30 cellular contexts compared by ENCODE assay signal in genomic region chr20:24492698-24493097, GRCh38. TPM values are rescaled to one million over a fixed set of nuclear protein-coding genes. Genes with fewer than 3 reads are reported as not detected.
"Had no signal": no experiment of that assay in that cellular context is flagged by ENCODE, and none has a peak within 500 bp of the region (broad histone marks: within the 10 kb centered on the region; RNA-seq: fewer than 3 reads in every experiment).

No MANE protein-coding gene starts in this region.

- H3K4me3 Mint-ChIP-seq: activated CD4-positive, alpha-beta memory T cell treated with anti-CD3 and anti-CD28 coated beads, Interleukin-2, amount 10 ng/mL, durations not matched to agents 7 days and 5 days; activated CD4-positive, alpha-beta T cell treated with anti-CD3 and anti-CD28 coated beads, Interleukin-2, amount 10 ng/mL, durations not matched to agents 7 days and 5 days; activated naive CD4-positive, alpha-beta T cell treated with anti-CD3 and anti-CD28 coated beads, Interleukin-2, amount 10 ng/mL, durations not matched to agents 7 days and 5 days; activated naive CD8-positive, alpha-beta T cell treated with anti-CD3 and anti-CD28 coated beads, Interleukin-2, amount 10 ng/mL, durations not matched to agents 7 days and 5 days; activated T-cell treated with anti-CD3 and anti-CD28 coated beads, Interleukin-2, amount 50 U/mL, for 24 hours; activated T-cell treated with anti-CD3 and anti-CD28 coated beads, Interleukin-2, amount 50 U/mL, for 72 hours; T-helper 17 cell; T-helper 2 cell treated with Interferon-gamma antibody and Interleukin-4, amounts not matched to agents 5 μg/mL and 100 μg/mL, for 36 hours had no signal

- H3K27me3 Mint-ChIP-seq: activated CD4-positive, alpha-beta memory T cell treated with anti-CD3 and anti-CD28 coated beads, Interleukin-2, amount 10 ng/mL, durations not matched to agents 7 days and 5 days; activated CD4-positive, alpha-beta T cell treated with anti-CD3 and anti-CD28 coated beads, Interleukin-2, amount 10 ng/mL, durations not matched to agents 7 days and 5 days; activated naive CD4-positive, alpha-beta T cell treated with anti-CD3 and anti-CD28 coated beads, Interleukin-2, amount 10 ng/mL, durations not matched to agents 7 days and 5 days; activated naive CD8-positive, alpha-beta T cell treated with anti-CD3 and anti-CD28 coated beads, Interleukin-2, amount 10 ng/mL, durations not matched to agents 7 days and 5 days; activated T-cell treated with anti-CD3 and anti-CD28 coated beads, Interleukin-2, amount 50 U/mL, for 24 hours had no signal

- H2AFZ ChIP-seq: hepatocyte had no signal

- H3K36me3 ChIP-seq: esophagus squamous epithelium, gastroesophageal sphincter, heart right ventricle had no signal

- ATAC-seq: activated naive CD4-positive, alpha-beta T cell treated with anti-CD3 and anti-CD28 coated beads, Interleukin-2, amount 50 U/mL, for 72 hours; activated T-cell treated with anti-CD3 and anti-CD28 coated beads, Interleukin-2, amount 50 U/mL, for 72 hours; gastroesophageal sphincter; T-helper 17 cell had no signal

- H3K79me2 ChIP-seq: hepatocyte had no signal

- DNase-seq: activated CD4-positive, alpha-beta T cell treated with anti-CD3 and anti-CD28 coated beads for 1 hour; activated CD4-positive, alpha-beta T cell treated with anti-CD3 and anti-CD28 coated beads for 4 hours; activated CD4-positive, alpha-beta T cell treated with anti-CD3 and anti-CD28 coated beads, Interleukin-2, amount 10 ng/mL, durations not matched to agents 7 days and 5 days; activated CD4-positive, alpha-beta T cell treated with anti-CD3 and anti-CD28 coated beads, Interleukin-2, amount 50 U/mL, for 4 hours; activated CD8-positive, alpha-beta memory T cell treated with anti-CD3 and anti-CD28 coated beads, Interleukin-2, amount 50 U/mL, for 48 hours; activated gamma-delta T cell; activated naive CD4-positive, alpha-beta T cell; activated naive CD4-positive, alpha-beta T cell treated with anti-CD3 and anti-CD28 coated beads, Interleukin-2, amount 10 ng/mL, durations not matched to agents 7 days and 5 days; activated naive CD8-positive, alpha-beta T cell treated with anti-CD3 and anti-CD28 coated beads, Interleukin-2, amount 10 ng/mL, durations not matched to agents 7 days and 5 days; activated T-cell treated with anti-CD3 and anti-CD28 coated beads for 4 hours; activated T-cell treated with anti-CD3 and anti-CD28 coated beads, Interleukin-2, amount 50 U/mL, for 24 hours; activated T-cell treated with anti-CD3 and anti-CD28 coated beads, Interleukin-2, amount 50 U/mL, for 72 hours; cerebellar nuclear complex; cortex of kidney; dermis blood vessel endothelial cell; effector CD8-positive, alpha-beta T cell; esophagus squamous epithelium; foreskin melanocyte; heart right ventricle; T-helper 1 cell; T-helper 17 cell had no signal

- H3K36me3 Mint-ChIP-seq: activated naive CD4-positive, alpha-beta T cell treated with anti-CD3 and anti-CD28 coated beads, Interleukin-2, amount 10 ng/mL, durations not matched to agents 7 days and 5 days; activated naive CD4-positive, alpha-beta T cell treated with anti-CD3 and anti-CD28 coated beads, Interleukin-2, amount 50 U/mL, for 72 hours; activated naive CD8-positive, alpha-beta T cell treated with anti-CD3 and anti-CD28 coated beads, Interleukin-2, amount 10 ng/mL, durations not matched to agents 7 days and 5 days had no signal

- H3K4me3 ChIP-seq: esophagus squamous epithelium, gastroesophageal sphincter, heart right ventricle, hepatocyte had no signal

- H3K27ac ChIP-seq: epithelial cell of prostate, esophagus squamous epithelium, gastroesophageal sphincter, hepatocyte had no signal

- H3K27ac Mint-ChIP-seq: activated CD4-positive, alpha-beta memory T cell treated with anti-CD3 and anti-CD28 coated beads, Interleukin-2, amount 10 ng/mL, durations not matched to agents 7 days and 5 days; activated CD4-positive, alpha-beta T cell treated with anti-CD3 and anti-CD28 coated beads, Interleukin-2, amount 10 ng/mL, durations not matched to agents 7 days and 5 days; activated naive CD4-positive, alpha-beta T cell treated with anti-CD3 and anti-CD28 coated beads, Interleukin-2, amount 10 ng/mL, durations not matched to agents 7 days and 5 days; activated naive CD8-positive, alpha-beta T cell treated with anti-CD3 and anti-CD28 coated beads, Interleukin-2, amount 10 ng/mL, durations not matched to agents 7 days and 5 days; activated T-cell treated with anti-CD3 and anti-CD28 coated beads, Interleukin-2, amount 50 U/mL, for 24 hours; activated T-cell treated with anti-CD3 and anti-CD28 coated beads, Interleukin-2, amount 50 U/mL, for 72 hours; T-helper 17 cell; T-helper 2 cell treated with Interferon-gamma antibody and Interleukin-4, amounts not matched to agents 5 μg/mL and 100 μg/mL, for 36 hours had no signal

- H3K27me3 ChIP-seq: esophagus squamous epithelium, gastroesophageal sphincter, heart right ventricle, hepatocyte had no signal

- H3K9me3 ChIP-seq: esophagus squamous epithelium, gastroesophageal sphincter, heart right ventricle had no signal

- H3K4me1 Mint-ChIP-seq: activated CD4-positive, alpha-beta memory T cell treated with anti-CD3 and anti-CD28 coated beads, Interleukin-2, amount 10 ng/mL, durations not matched to agents 7 days and 5 days; activated CD4-positive, alpha-beta T cell treated with anti-CD3 and anti-CD28 coated beads, Interleukin-2, amount 10 ng/mL, durations not matched to agents 7 days and 5 days; activated naive CD4-positive, alpha-beta T cell treated with anti-CD3 and anti-CD28 coated beads, Interleukin-2, amount 10 ng/mL, durations not matched to agents 7 days and 5 days; activated naive CD8-positive, alpha-beta T cell treated with anti-CD3 and anti-CD28 coated beads, Interleukin-2, amount 10 ng/mL, durations not matched to agents 7 days and 5 days had no signal

- H3K4me2 ChIP-seq: hepatocyte had no signal

- H3K9me3 Mint-ChIP-seq: activated CD4-positive, alpha-beta memory T cell treated with anti-CD3 and anti-CD28 coated beads, Interleukin-2, amount 10 ng/mL, durations not matched to agents 7 days and 5 days; activated CD4-positive, alpha-beta T cell treated with anti-CD3 and anti-CD28 coated beads, Interleukin-2, amount 10 ng/mL, durations not matched to agents 7 days and 5 days; activated naive CD4-positive, alpha-beta T cell treated with anti-CD3 and anti-CD28 coated beads, Interleukin-2, amount 10 ng/mL, durations not matched to agents 7 days and 5 days; activated naive CD4-positive, alpha-beta T cell treated with anti-CD3 and anti-CD28 coated beads, Interleukin-2, amount 50 U/mL, for 72 hours; activated naive CD8-positive, alpha-beta T cell treated with anti-CD3 and anti-CD28 coated beads, Interleukin-2, amount 10 ng/mL, durations not matched to agents 7 days and 5 days; activated T-cell treated with anti-CD3 and anti-CD28 coated beads, Interleukin-2, amount 50 U/mL, for 24 hours; activated T-cell treated with anti-CD3 and anti-CD28 coated beads, Interleukin-2, amount 50 U/mL, for 72 hours; T-helper 2 cell treated with Interferon-gamma antibody and Interleukin-4, amounts not matched to agents 5 μg/mL and 100 μg/mL, for 36 hours had no signal

- H3K4me1 ChIP-seq: esophagus squamous epithelium, gastroesophageal sphincter had no signal

RNA-seq across cellular contexts. Expression of gene SYNDIG1, which starts 23.3 kb away (rescaled TPM):
- total RNA-seq: activated CD4-positive, alpha-beta memory T cell treated with anti-CD3 and anti-CD28 coated beads, Interleukin-2, amount 10 ng/mL, durations not matched to agents 7 days and 5 days; activated CD4-positive, alpha-beta T cell treated with anti-CD3 and anti-CD28 coated beads, Interleukin-2, amount 10 ng/mL, durations not matched to agents 7 days and 5 days; activated naive CD4-positive, alpha-beta T cell treated with anti-CD3 and anti-CD28 coated beads, Interleukin-2, amount 50 U/mL, for 72 hours; activated naive CD8-positive, alpha-beta T cell treated with anti-CD3 and anti-CD28 coated beads, Interleukin-2, amount 10 ng/mL, durations not matched to agents 7 days and 5 days; activated T-cell treated with anti-CD3 and anti-CD28 coated beads, Interleukin-2, amount 50 U/mL, for 72 hours; endothelial cell of umbilical vein; esophagus squamous epithelium; fibroblast of villous mesenchyme; glomerular endothelial cell; T-helper 17 cell had no signal
- polyA plus RNA-seq: endothelial cell of umbilical vein had no signal
